In the genomic region with DNA sequence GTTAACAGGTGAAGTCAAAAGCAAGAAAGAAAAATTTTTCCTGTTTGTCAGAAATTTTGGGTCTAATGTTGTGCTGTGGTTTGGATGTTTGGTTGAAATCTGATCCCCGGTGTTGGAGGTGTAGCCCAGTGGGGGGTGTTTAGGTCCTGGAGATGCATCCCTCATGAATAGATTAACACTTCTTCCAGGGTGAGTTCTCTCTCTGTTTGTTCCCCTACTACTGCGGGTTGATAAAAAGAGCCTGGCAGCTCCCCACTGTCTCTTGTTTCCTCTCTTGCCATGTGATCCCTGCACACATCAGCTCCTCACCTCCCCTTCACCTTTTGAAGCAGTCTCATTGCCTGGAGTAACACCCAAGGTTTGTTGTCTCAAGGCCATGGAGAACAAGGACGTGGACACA, we compare ENCODE assay signal across 33 cellular contexts. TPM values are rescaled to one million over a fixed set of nuclear protein-coding genes. Genes with fewer than 3 reads are reported as not detected.
"Had no signal": no experiment of that assay in that cellular context is flagged by ENCODE, and none has a peak within 500 bp of the region (broad histone marks: within the 10 kb centered on the region; RNA-seq: fewer than 3 reads in every experiment).

No MANE protein-coding gene starts in this region.

- H3K27me3 Mint-ChIP-seq: dendritic cell treated with granulocyte-macrophage colony-stimulating factor and Interleukin-4, amounts not matched to agents 40 ng/mL and 50 ng/mL, for 4 days; memory B cell; naive B cell; natural killer cell treated with Interleukin-12 subunit alpha and Interleukin-12 subunit beta and Interleukin-15 and Interleukin-18, amount 100 ng/mL, for 72 hours had no signal

- H3K4me1 Mint-ChIP-seq: memory B cell; naive B cell; stimulated activated effector memory CD8-positive, alpha-beta T cell treated with anti-CD3 and anti-CD28 coated beads, Interleukin-12 subunit alpha, Interleukin-12 subunit beta, amount 100 ng/mL, for 72 hours had no signal

- H3K4me3 ChIP-seq: colonic mucosa, esophagus muscularis mucosa, heart right ventricle, lung, mucosa of descending colon, neural progenitor cell, prostate gland, right atrium auricular region, smooth muscle cell, stomach, thyroid gland had no signal

- H3K36me3 Mint-ChIP-seq: memory B cell; mesothelial cell of epicardium; naive B cell; natural killer cell treated with Interleukin-12 subunit alpha and Interleukin-12 subunit beta and Interleukin-15 and Interleukin-18, amount 100 ng/mL, for 72 hours; neural progenitor cell; stimulated activated effector memory CD8-positive, alpha-beta T cell treated with anti-CD3 and anti-CD28 coated beads, Interleukin-12 subunit alpha, Interleukin-12 subunit beta, amount 100 ng/mL, for 72 hours; type B pancreatic cell had no signal

- H2AFZ ChIP-seq: neural progenitor cell had no signal

- H3K9ac ChIP-seq: neural progenitor cell had no signal

- H3K4me1 ChIP-seq: colonic mucosa, esophagus muscularis mucosa, heart right ventricle, prostate gland, right atrium auricular region, stomach, thyroid gland had no signal

- H3K9me3 ChIP-seq: colonic mucosa, esophagus muscularis mucosa, heart right ventricle, mucosa of descending colon, prostate gland, right atrium auricular region, stomach, thyroid gland had no signal

- H3K27ac Mint-ChIP-seq: dendritic cell treated with granulocyte-macrophage colony-stimulating factor and Interleukin-4, amounts not matched to agents 40 ng/mL and 50 ng/mL, for 4 days; memory B cell; mesothelial cell of epicardium; natural killer cell treated with Interleukin-12 subunit alpha and Interleukin-12 subunit beta and Interleukin-15 and Interleukin-18, amount 100 ng/mL, for 72 hours; neural progenitor cell; stimulated activated effector memory CD8-positive, alpha-beta T cell treated with anti-CD3 and anti-CD28 coated beads, Interleukin-12 subunit alpha, Interleukin-12 subunit beta, amount 100 ng/mL, for 72 hours; type B pancreatic cell had no signal

- H3K36me3 ChIP-seq: colonic mucosa, esophagus muscularis mucosa, heart right ventricle, neural progenitor cell, prostate gland, right atrium auricular region, stomach, thyroid gland had no signal

- ATAC-seq: heart right ventricle; left lobe of liver; mucosa of descending colon; natural killer cell treated with Interleukin-12 subunit alpha and Interleukin-12 subunit beta and Interleukin-15 and Interleukin-18, amount 100 ng/mL, for 72 hours; sciatic nerve; stimulated activated effector memory CD8-positive, alpha-beta T cell treated with anti-CD3 and anti-CD28 coated beads, Interleukin-12 subunit alpha, Interleukin-12 subunit beta, amount 100 ng/mL, for 72 hours had no signal

- H3K9me3 Mint-ChIP-seq: dendritic cell treated with granulocyte-macrophage colony-stimulating factor and Interleukin-4, amounts not matched to agents 40 ng/mL and 50 ng/mL, for 4 days; mesothelial cell of epicardium; neural progenitor cell; type B pancreatic cell had no signal

- H3K4me3 Mint-ChIP-seq: dendritic cell treated with granulocyte-macrophage colony-stimulating factor and Interleukin-4, amounts not matched to agents 40 ng/mL and 50 ng/mL, for 4 days; memory B cell; mesothelial cell of epicardium; naive B cell; natural killer cell treated with Interleukin-12 subunit alpha and Interleukin-12 subunit beta and Interleukin-15 and Interleukin-18, amount 100 ng/mL, for 72 hours; neural progenitor cell; stimulated activated effector memory CD8-positive, alpha-beta T cell treated with anti-CD3 and anti-CD28 coated beads, Interleukin-12 subunit alpha, Interleukin-12 subunit beta, amount 100 ng/mL, for 72 hours; type B pancreatic cell had no signal

- H3K27me3 ChIP-seq: colonic mucosa, neural progenitor cell, right atrium auricular region, stomach, thyroid gland had no signal

- H3K4me2 ChIP-seq: neural progenitor cell, smooth muscle cell had no signal

- DNase-seq: colonic mucosa; effector CD8-positive, alpha-beta T cell; foreskin melanocyte; glutamatergic neuron; heart right ventricle; hippocampal formation; kidney; mucosa of descending colon; naive B cell; stimulated activated CD4-positive, alpha-beta T cell treated with anti-CD3 and anti-CD28 coated beads, Interleukin-12 subunit alpha, Interleukin-12 subunit beta, amount 100 ng/mL, for 4 hours; stimulated activated CD4-positive, alpha-beta T cell treated with anti-CD3 and anti-CD28 coated beads, Interleukin-1b, Interleukin-23, amount 100 ng/mL, for 48 hours; stimulated activated CD4-positive, alpha-beta T cell treated with anti-CD3 and anti-CD28 coated beads, Interleukin-4, amount 100 ng/mL, for 1 hour; stimulated activated naive CD4-positive, alpha-beta T cell treated with Interleukin-2 at 50 U/mL for 16 hours; stomach; thyroid gland had no signal

- H3K27ac ChIP-seq: colonic mucosa, esophagus muscularis mucosa, heart right ventricle, neural progenitor cell, prostate gland, right atrium auricular region, stomach, thyroid gland had no signal

RNA-seq across cellular contexts. Expression of a gene that starts 14.6 kb away (rescaled TPM):
- total RNA-seq: endothelial cell of umbilical vein, fibroblast of lung, left lobe of liver, right atrium auricular region, sciatic nerve, subcutaneous adipose tissue, thyroid gland had no signal
- polyA plus RNA-seq: endothelial cell of umbilical vein, fibroblast of lung, heart right ventricle, liver had no signal
